ENCODE assay signal across 1 cellular context in genomic region chr7:132773527-132773956, GRCh38.
TF ChIP-seq lines count a peak whose summit lies in the region.

No MANE protein-coding gene starts in this region.

TF ChIP-seq in SK-N-SH treated with all-trans-retinoic acid at 6 μM for 48 hours, 23 proteins besides CTCF, POLR2A, EP300 and RAD21 (continued from another document):
- TF ChIP-seq, protein P1, sequence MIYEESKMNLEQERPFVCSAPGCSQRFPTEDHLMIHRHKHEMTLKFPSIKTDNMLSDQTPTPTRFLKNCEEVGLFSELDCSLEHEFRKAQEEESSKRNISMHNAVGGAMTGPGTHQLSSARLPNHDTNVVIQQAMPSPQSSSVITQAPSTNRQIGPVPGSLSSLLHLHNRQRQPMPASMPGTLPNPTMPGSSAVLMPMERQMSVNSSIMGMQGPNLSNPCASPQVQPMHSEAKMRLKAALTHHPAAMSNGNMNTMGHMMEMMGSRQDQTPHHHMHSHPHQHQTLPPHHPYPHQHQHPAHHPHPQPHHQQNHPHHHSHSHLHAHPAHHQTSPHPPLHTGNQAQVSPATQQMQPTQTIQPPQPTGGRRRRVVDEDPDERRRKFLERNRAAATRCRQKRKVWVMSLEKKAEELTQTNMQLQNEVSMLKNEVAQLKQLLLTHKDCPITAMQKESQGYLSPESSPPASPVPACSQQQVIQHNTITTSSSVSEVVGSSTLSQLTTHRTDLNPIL (CRISPR knock-in tag; IDR thresholded peaks at IDR 0.05; ENCODE audit: low read depth), result peak; percentile 87
- TF ChIP-seq RARB (CRISPR knock-in tag; IDR thresholded peaks at IDR 0.05) (no peak), TCF4 (CRISPR knock-in tag; IDR thresholded peaks at IDR 0.05; ENCODE audit: borderline replicate concordance) (peak; percentile 72; the same call in 1 of the 2 replicates)
